Comparison of ENCODE assay signal across 17 cellular contexts in genomic region chr2:188132385-188132784, GRCh38.
A peak's percentile ranks its signal among the peaks of the same experiment; 100 is the strongest.
DNase-seq lines count a peak whose midpoint lies in the region; ATAC-seq and TF ChIP-seq lines count a peak whose summit lies in the region.
"Had no signal": no experiment of that assay in that cellular context is flagged by ENCODE, and none has a peak within 500 bp of the region (broad histone marks: within the 10 kb centered on the region; RNA-seq: fewer than 3 reads in every experiment).

No MANE protein-coding gene starts in this region.

- 26% methylated on average over 5 of the region's 5 CpGs for WGBS in right cardiac atrium

- H3K4me3 ChIP-seq in right cardiac atrium (ENCODE audit: low read length), result no peak overlapping the region
- H3K4me3 ChIP-seq in gastrocnemius medialis, result no peak overlapping the region
- H3K4me3 ChIP-seq: GM12878, sigmoid colon, upper lobe of right lung had no signal

- no peak for TF ChIP-seq CTCF in gastrocnemius medialis (IDR thresholded peaks at IDR 0.05 in 4 of 5, conservative IDR thresholded peaks at IDR 0.05 in 1 of 5)

- no peaks in the 10 kb centered on the region for H3K36me3 ChIP-seq in gastrocnemius medialis
- H3K36me3 ChIP-seq: sigmoid colon, upper lobe of right lung had no signal

- no peaks in the 10 kb centered on the region for H3K27me3 ChIP-seq in right cardiac atrium (ENCODE audit: control insufficient read depth, insufficient read depth)
- no peaks in the 10 kb centered on the region for H3K27me3 ChIP-seq in gastrocnemius medialis
- H3K27me3 ChIP-seq: sigmoid colon, upper lobe of right lung had no signal

- peak; percentile 52 for DNase-seq in DMS 273 (lab: John Stamatoyannopoulos, UW; ENCODE audit: unreplicated experiment)
- no peak for DNase-seq in DMS 273 treated with DMSO at 0.1 percent for 48 hours (lab: John Stamatoyannopoulos, UW)
- DNase-seq in brain pericyte (ENCODE audit: low read depth, low spot score), result peak; percentile 12
- peak; percentile 59 to 83 (median 70) for DNase-seq in right cardiac atrium
- DNase-seq in gastrocnemius medialis, result peak; percentile 13 to 22
- DNase-seq in ureter (ENCODE audit: low spot score), result no peak
- DNase-seq in SW480 (ENCODE audit: low spot score), result no peak
- DNase-seq in dermis blood vessel endothelial cell, result no peak
- DNase-seq: activated naive CD4-positive, alpha-beta T cell treated with anti-CD3 and anti-CD28 coated beads for 36 hours; EL; MM.1S; naive thymus-derived CD4-positive, alpha-beta T cell; sigmoid colon; stimulated activated CD4-positive, alpha-beta T cell treated with anti-CD3 and anti-CD28 coated beads, Interleukin-4, amount 100 ng/mL, for 4 hours; upper lobe of right lung had no signal

- H3K27ac ChIP-seq in right cardiac atrium (ENCODE audit: low read length) (no peak overlapping the region), gastrocnemius medialis (no peak overlapping the region)
- H3K27ac ChIP-seq: 22Rv1, sigmoid colon, upper lobe of right lung had no signal

- intact Hi-C loops in right cardiac atrium (cut with DNase I), result no loop called here
- intact Hi-C loops in gastrocnemius medialis (cut with DNase I; ENCODE audit: low total_unique reads), result no loop called here

- H3K4me1 ChIP-seq in right cardiac atrium (ENCODE audit: control insufficient read depth, insufficient read depth, low read length), result no peaks in the 10 kb centered on the region
- H3K4me1 ChIP-seq in gastrocnemius medialis, result peaks cover 9 to 10% of the 10 kb centered on the region in 2 donors
- H3K4me1 ChIP-seq: sigmoid colon, upper lobe of right lung had no signal

- TF ChIP-seq POLR2A in gastrocnemius medialis (IDR thresholded peaks at IDR 0.05), result no peak

- ATAC-seq in right cardiac atrium (peak; percentile 81 to 94), gastrocnemius medialis (peak in 1 of 2 donors; percentile 45)
- ATAC-seq: GM12878; naive thymus-derived CD4-positive, alpha-beta T cell; upper lobe of right lung had no signal

- no peaks in the 10 kb centered on the region for H3K9me3 ChIP-seq in right cardiac atrium (ENCODE audit: control insufficient read depth, low read length)
- no peaks in the 10 kb centered on the region for H3K9me3 ChIP-seq in gastrocnemius medialis
- H3K9me3 ChIP-seq: sigmoid colon, upper lobe of right lung had no signal

- in situ Hi-C loops in gastrocnemius medialis (cut with MboI; ENCODE audit: low sequenced_read_pairs in 4 of 4), result no loop called here

Comparison
In these comparisons a context has a peak if more than half of its experiments do, and no peak if none do; other contexts are left out.
1. DNase-seq: peak in DMS 273 (single experiment), brain pericyte (single experiment), right cardiac atrium (3 of 3) and gastrocnemius medialis (2 of 2); none in DMS 273 treated with DMSO at 0.1 percent for 48 hours (single experiment), ureter (single experiment), SW480 (single experiment) and dermis blood vessel endothelial cell (single experiment).